Comparison of ENCODE assay signal across 14 cellular contexts in the genomic region with DNA sequence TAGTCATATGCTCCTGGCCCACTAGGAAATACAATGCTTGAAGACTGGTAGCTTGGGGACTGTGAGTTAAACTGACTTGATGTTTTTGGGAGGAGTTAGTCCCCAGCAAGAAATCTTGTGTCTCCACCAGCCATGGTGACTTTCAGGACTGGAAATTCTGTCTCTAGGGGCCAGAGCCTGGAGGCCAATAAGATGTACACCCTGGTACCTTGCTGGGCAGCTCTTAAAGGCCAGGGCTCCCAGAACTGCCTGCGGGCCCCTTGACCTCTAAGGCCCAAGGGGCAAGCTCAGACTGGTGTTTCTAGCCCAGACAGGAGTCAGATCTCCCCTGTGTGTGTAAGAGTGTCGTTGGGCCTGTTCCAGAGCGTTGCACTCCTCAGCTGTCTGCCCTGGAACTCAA.
DNase-seq lines count a peak whose midpoint lies in the region; ATAC-seq and TF ChIP-seq lines count a peak whose summit lies in the region.
"Had no signal": no experiment of that assay in that cellular context is flagged by ENCODE, and none has a peak within 500 bp of the region (broad histone marks: within the 10 kb centered on the region; RNA-seq: fewer than 3 reads in every experiment).

No MANE protein-coding gene starts in this region.

- no peak overlapping the region for H2BK15ac ChIP-seq in H9 (ENCODE audit: low read depth, low read length)

- no peak overlapping the region for H4K91ac ChIP-seq in H9 (ENCODE audit: insufficient read length, low read depth, low read length)

- no peak overlapping the region for H2BK20ac ChIP-seq in H9 (ENCODE audit: low read depth, low read length, poor library complexity, severe bottlenecking)

- H3K27me3 Mint-ChIP-seq in H9 (ENCODE audit: low read depth) = peaks cover 2% of the 10 kb centered on the region; the same call in 1 of the 2 replicates

- intact Hi-C loops in prostate gland (cut with DNase I) = loop anchor here (5.0 kb wide), 2 partner anchors 782 to 1282 kb away; no protein-coding TSS in a partner anchor

- H3K4me2 ChIP-seq in H9 (ENCODE audit: insufficient read depth, insufficient read length, low read length) = peak overlapping the region; percentile 51
- H3K4me2 ChIP-seq in osteoblast (ENCODE audit: insufficient read depth, low read length) = no peak overlapping the region

- no peak overlapping the region for H2BK120ac ChIP-seq in H9 (ENCODE audit: low read depth, low read length, poor library complexity, severe bottlenecking)

- no peaks in the 10 kb centered on the region for H3K36me3 Mint-ChIP-seq in H9 (ENCODE audit: insufficient read depth in 1 of 3, low read depth in 3 of 3)

- H2AFZ ChIP-seq in H9 (ENCODE audit: low read length) (no peak overlapping the region), osteoblast (ENCODE audit: low read length) (no peak overlapping the region)

- H3K9me3 ChIP-seq in H9 (ENCODE audit: control insufficient read depth, low read depth, low read length) (no peaks in the 10 kb centered on the region), endocrine pancreas (ENCODE audit: control insufficient read depth, low read length) (no peaks in the 10 kb centered on the region), osteoblast (ENCODE audit: low read depth, low read length) (no peaks in the 10 kb centered on the region), prostate gland (no peaks in the 10 kb centered on the region)
- H3K9me3 ChIP-seq: BE2C had no signal

- H3K56ac ChIP-seq in H9 (ENCODE audit: insufficient read length, low read depth, low read length) = no peak overlapping the region

- H4K20me1 ChIP-seq in H9 (ENCODE audit: control insufficient read depth, insufficient read depth, insufficient read length) = peaks cover 3% of the 10 kb centered on the region
- H4K20me1 ChIP-seq in osteoblast (ENCODE audit: insufficient read depth, low read length) = peaks cover 2% of the 10 kb centered on the region

- H3K4me1 ChIP-seq in H9 (ENCODE audit: insufficient read depth, low read length) = no peaks in the 10 kb centered on the region
- no peaks in the 10 kb centered on the region for H3K4me1 ChIP-seq in endocrine pancreas (ENCODE audit: control insufficient read depth, insufficient read depth, low read length)
- peaks cover 27% of the 10 kb centered on the region for H3K4me1 ChIP-seq in osteoblast (ENCODE audit: insufficient read depth, low read length)
- peaks cover 5% of the 10 kb centered on the region for H3K4me1 ChIP-seq in prostate gland (replicated peaks)
- H3K4me1 ChIP-seq: BE2C had no signal

- peaks cover 0 to 4% of the 10 kb centered on the region in 2 experiments; a peak in 2 of 5 replicates for H3K9me3 Mint-ChIP-seq in H9

- no peak overlapping the region for H4K5ac ChIP-seq in H9 (ENCODE audit: insufficient read length, low read depth, low read length)

- no peaks in the 10 kb centered on the region for H3K36me3 ChIP-seq in endocrine pancreas (ENCODE audit: control insufficient read depth, insufficient read depth, low read length)
- H3K36me3 ChIP-seq in osteoblast (ENCODE audit: insufficient read depth, low read length) = no peaks in the 10 kb centered on the region
- H3K36me3 ChIP-seq in prostate gland = no peaks in the 10 kb centered on the region
- H3K36me3 ChIP-seq: BE2C had no signal

- H4K8ac ChIP-seq in H9 (replicated peaks; ENCODE audit: insufficient read length, low read depth, low read length) = no peak overlapping the region

- H3K9ac ChIP-seq in H9 (ENCODE audit: extremely low read depth, insufficient read length, low read length) = no peak overlapping the region
- peak overlapping the region; percentile 32 for H3K9ac ChIP-seq in endocrine pancreas (ENCODE audit: control insufficient read depth, insufficient read depth, low read length)

- no peak overlapping the region for H3K23ac ChIP-seq in H9 (ENCODE audit: insufficient read length, low read depth, low read length)

- peaks cover 37 to 52% of the 10 kb centered on the region in 2 experiments for H3K4me1 Mint-ChIP-seq in H9

- no peak overlapping the region for H3T11ph ChIP-seq in H9 (ENCODE audit: low read length)

- no peak for ATAC-seq in HG03108 (IDR thresholded peaks at IDR 0.05; ENCODE audit: unreplicated experiment)

- H3K27ac ChIP-seq in H9 (ENCODE audit: insufficient read length, low read depth, low read length) (no peak overlapping the region), osteoblast (ENCODE audit: low read depth, low read length) (no peak overlapping the region), prostate gland (no peak overlapping the region)
- H3K27ac ChIP-seq: C4-2B had no signal

- no peak overlapping the region for H2AK5ac ChIP-seq in H9 (ENCODE audit: insufficient read length, low read length)

- H3K14ac ChIP-seq in H9 (ENCODE audit: insufficient read depth, low read length) = no peak overlapping the region

- no peaks in the 10 kb centered on the region for H3K79me2 ChIP-seq in H9 (ENCODE audit: insufficient read depth, low read length)
- no peaks in the 10 kb centered on the region for H3K79me2 ChIP-seq in osteoblast (ENCODE audit: insufficient read depth, low read length)

- no peak for TF ChIP-seq POLR2A in prostate gland (IDR thresholded peaks at IDR 0.05)

- TF ChIP-seq CTCF in H9 (conservative IDR thresholded peaks at IDR 0.05) = no peak
- no peak for TF ChIP-seq CTCF in osteoblast (IDR thresholded peaks at IDR 0.05; ENCODE audit: extremely low read depth, low read depth, low read length)
- no peak for TF ChIP-seq CTCF in prostate gland (IDR thresholded peaks at IDR 0.05)

- WGBS in H9 (ENCODE audit: extremely low coverage, insufficient read length, low lambda C conversion rate) = no CpG with 5 or more reads among the region's 3 CpGs
- 80% methylated on average over 3 of the region's 3 CpGs for WGBS in prostate gland

- peaks cover 45% of the 10 kb centered on the region for H3K23me2 ChIP-seq in H9 (ENCODE audit: insufficient read length, low read depth, low read length, poor library complexity, severe bottlenecking)

- H3K79me1 ChIP-seq in H9 (ENCODE audit: insufficient read depth, low read depth, low read length, poor library complexity, severe bottlenecking) = no peaks in the 10 kb centered on the region

- no peak overlapping the region for H2BK12ac ChIP-seq in H9 (ENCODE audit: insufficient read length, low read depth, low read length)

- H3K4ac ChIP-seq in H9 (ENCODE audit: low read depth, low read length) = no peak overlapping the region

- DNase-seq in ELF-1 (ENCODE audit: low read depth, low spot score) = peak; percentile 49
- DNase-seq in H9 = no peak
- peak; percentile 66 for DNase-seq in osteoblast (ENCODE audit: insufficient read length, low spot score, missing footprints)
- no peak for DNase-seq in activated CD4-positive, alpha-beta T cell treated with anti-CD3 and anti-CD28 coated beads for 48 hours
- no peak for DNase-seq in prostate gland (ENCODE audit: low spot score)
- DNase-seq in activated effector memory CD4-positive, alpha-beta T cell treated with Interleukin-2 at 50 U/mL for 16 hours = no peak
- DNase-seq: BE2C; CD4-positive, alpha-beta memory T cell; DMS153; KG1 had no signal

- H3K18ac ChIP-seq in H9 (ENCODE audit: insufficient read length, low read depth, low read length) = no peak overlapping the region

- H3K4me3 ChIP-seq in endocrine pancreas (ENCODE audit: control insufficient read depth, insufficient read depth, low read length) (no peak overlapping the region), osteoblast (ENCODE audit: insufficient read depth, low read length) (no peak overlapping the region), prostate gland (no peak overlapping the region)

- H2BK5ac ChIP-seq in H9 (ENCODE audit: insufficient read length, low read length) = no peak overlapping the region

- H3K27me3 ChIP-seq in H9 (ENCODE audit: insufficient read depth, low read length) (peaks cover 86% of the 10 kb centered on the region), endocrine pancreas (ENCODE audit: control insufficient read depth, insufficient read depth, low read length) (no peaks in the 10 kb centered on the region), osteoblast (ENCODE audit: insufficient read depth, low read length) (peaks cover 78% of the 10 kb centered on the region), prostate gland (replicated peaks; ENCODE audit: insufficient read depth) (peaks cover 27% of the 10 kb centered on the region)

- H3K4me3 Mint-ChIP-seq in H9 = peak overlapping the region in 1 of 2 experiments; percentile 69; a peak in 1 of 5 replicates

- H3K27ac Mint-ChIP-seq in H9 = no peak overlapping the region
- H3K27ac Mint-ChIP-seq: CD4-positive, alpha-beta memory T cell; IgD-negative memory B cell had no signal

Comparison
In these comparisons a context has a peak if more than half of its experiments do, and no peak if none do; other contexts are left out.
1. DNase-seq: peak in ELF-1 (single experiment) and osteoblast (single experiment); none in H9 (single experiment), activated CD4-positive, alpha-beta T cell treated with anti-CD3 and anti-CD28 coated beads for 48 hours (single experiment), prostate gland (single experiment) and activated effector memory CD4-positive, alpha-beta T cell treated with Interleukin-2 at 50 U/mL for 16 hours (single experiment).